In the genomic region with DNA sequence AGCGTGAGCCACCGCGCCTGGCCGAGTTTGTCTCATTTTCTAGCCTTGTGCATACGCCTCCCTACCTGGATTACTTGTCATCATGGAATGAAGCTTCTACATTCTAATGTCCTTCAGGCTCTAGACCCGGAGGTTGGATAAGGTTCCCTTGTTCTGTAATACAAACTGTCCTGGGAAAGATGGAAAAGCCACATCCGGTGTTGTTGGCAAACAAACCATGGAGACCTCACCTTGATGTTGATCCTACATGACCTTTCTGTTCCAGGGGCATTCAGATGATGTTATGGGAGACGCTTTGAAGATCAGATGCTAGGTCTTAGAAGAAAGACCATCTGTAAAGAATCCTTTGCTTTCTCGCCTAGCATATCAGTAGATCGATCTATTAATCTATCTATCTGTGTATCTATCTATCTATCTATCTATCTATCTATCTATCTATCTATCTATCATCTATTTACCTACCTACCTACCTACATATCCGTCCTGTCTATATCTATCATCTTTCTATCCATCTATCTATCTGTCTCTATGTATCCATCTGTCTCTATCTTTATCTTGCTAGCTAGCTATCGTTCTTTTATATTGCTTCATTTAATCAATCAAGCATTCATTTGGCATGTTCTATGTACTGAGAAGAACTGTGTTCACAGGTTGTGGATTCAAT, we compare ENCODE assay signal across 22 cellular contexts.
"Had no signal": no experiment of that assay in that cellular context is flagged by ENCODE, and none has a peak within 500 bp of the region (broad histone marks: within the 10 kb centered on the region; RNA-seq: fewer than 3 reads in every experiment).

No MANE protein-coding gene starts in this region.

- H3K4me3 ChIP-seq: left ventricle myocardium inferior, lung, mucosa of descending colon, ovary, sigmoid colon, spleen, suprapubic skin, thoracic aorta, tibial artery, upper lobe of right lung, uterus had no signal

- H3K9me3 ChIP-seq: ovary, sigmoid colon, suprapubic skin, thoracic aorta, tibial artery, upper lobe of right lung, uterus had no signal

- ATAC-seq: left colon; mucosa of descending colon; naive thymus-derived CD4-positive, alpha-beta T cell; natural killer cell treated with Interleukin-12 subunit alpha and Interleukin-12 subunit beta and Interleukin-15 and Interleukin-18, amount 100 ng/mL, for 72 hours; right cardiac atrium; stimulated activated effector memory CD8-positive, alpha-beta T cell treated with anti-CD3 and anti-CD28 coated beads, Interleukin-12 subunit alpha, Interleukin-12 subunit beta, amount 100 ng/mL, for 72 hours; upper lobe of right lung had no signal

- H3K4me1 ChIP-seq: left ventricle myocardium inferior, sigmoid colon, spleen, suprapubic skin, tibial artery, upper lobe of right lung, uterus had no signal

- DNase-seq: hippocampal formation; kidney; left colon; left ventricle myocardium inferior; midbrain; mucosa of descending colon; naive thymus-derived CD4-positive, alpha-beta T cell; ovary; right cardiac atrium; sigmoid colon; small intestine; spleen; stimulated activated CD4-positive, alpha-beta T cell treated with anti-CD3 and anti-CD28 coated beads, Interleukin-4, amount 100 ng/mL, for 24 hours; stimulated activated naive CD4-positive, alpha-beta T cell; tibial artery; upper lobe of right lung; uterus had no signal

- H3K27me3 ChIP-seq: ovary, sigmoid colon, spleen, suprapubic skin, tibial artery, upper lobe of right lung, uterus had no signal

- H3K36me3 ChIP-seq: left ventricle myocardium inferior, ovary, sigmoid colon, suprapubic skin, thoracic aorta, upper lobe of right lung, uterus had no signal

- FAIRE-seq: kidney, small intestine had no signal

- H3K27ac ChIP-seq: left ventricle myocardium inferior, ovary, sigmoid colon, spleen, suprapubic skin, thoracic aorta, tibial artery, upper lobe of right lung, uterus had no signal
